In the genomic region with DNA sequence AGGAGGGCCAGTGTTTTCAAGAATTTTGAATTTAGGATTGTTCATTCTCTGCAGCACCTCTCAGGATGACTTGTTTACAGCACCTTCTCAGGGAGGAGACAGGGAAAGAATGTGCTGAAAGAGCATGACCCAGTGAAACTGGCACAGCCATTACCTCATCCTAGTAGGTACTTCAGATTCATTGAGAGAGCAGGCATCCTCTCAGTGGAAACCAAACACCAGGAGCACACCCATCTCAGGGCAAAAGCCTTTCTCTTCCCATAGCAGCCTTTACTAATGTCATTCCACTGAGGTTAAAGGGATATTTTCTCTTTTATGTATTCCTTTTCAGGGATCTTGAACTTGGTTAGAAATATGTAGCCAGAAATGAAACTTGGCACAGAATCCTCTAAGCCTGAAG, we compare ENCODE assay signal across 10 cellular contexts. TPM values are rescaled to one million over a fixed set of nuclear protein-coding genes. Genes with fewer than 3 reads are reported as not detected.
DNase-seq lines count a peak whose midpoint lies in the region; ATAC-seq and TF ChIP-seq lines count a peak whose summit lies in the region.
"Had no signal": no experiment of that assay in that cellular context is flagged by ENCODE, and none has a peak within 500 bp of the region (broad histone marks: within the 10 kb centered on the region; RNA-seq: fewer than 3 reads in every experiment).

No MANE protein-coding gene starts in this region.

- H3K27me3 ChIP-seq in H7 (ENCODE audit: control insufficient read depth, insufficient read depth, low read length) (peaks cover 20% of the 10 kb centered on the region), neural cell (ENCODE audit: insufficient read depth, low read depth, low read length) (no peaks in the 10 kb centered on the region), suprapubic skin (no peaks in the 10 kb centered on the region)
- peaks cover 15% of the 10 kb centered on the region for H3K27me3 ChIP-seq in CD4-positive, alpha-beta T cell (ENCODE audit: control insufficient read depth, insufficient read depth, low read length)

- TF ChIP-seq RAD21 in neural cell (conservative IDR thresholded peaks at IDR 0.05) = peak; percentile 37

- no peaks in the 10 kb centered on the region for H3K9me2 ChIP-seq in neural cell (ENCODE audit: insufficient read depth, low read length)

- CTCF ChIA-PET in CD4-positive, alpha-beta T cell (lab: Charles Lee) = no interaction called here

- TF ChIP-seq EP300 in neural cell (conservative IDR thresholded peaks at IDR 0.05; ENCODE audit: poor library complexity, severe bottlenecking) (no peak), suprapubic skin (IDR thresholded peaks at IDR 0.05) (no peak)

- H3K4me2 ChIP-seq in neural cell (ENCODE audit: low read length) = peak overlapping the region; percentile 95

- no peak overlapping the region for H2AFZ ChIP-seq in neural cell (ENCODE audit: low read depth, low read length)

- H3K27ac Mint-ChIP-seq in chondrocyte (ENCODE audit: unreplicated experiment) = peak overlapping the region; percentile 57
- H3K27ac Mint-ChIP-seq in CD4-positive, alpha-beta T cell = no peak overlapping the region

- no peak for TF ChIP-seq CTCF in chondrocyte (IDR thresholded peaks at IDR 0.05)
- TF ChIP-seq CTCF in neural cell (IDR thresholded peaks at IDR 0.05; ENCODE audit: poor library complexity, severe bottlenecking) = no peak
- TF ChIP-seq CTCF in suprapubic skin (IDR thresholded peaks at IDR 0.05) = no peak
- no peak for TF ChIP-seq CTCF in CD4-positive, alpha-beta T cell (IDR thresholded peaks at IDR 0.05)

- intact Hi-C loops in CD4-positive, alpha-beta T cell (cut with DNase I, micrococcal nuclease) = no loop called here

- H3F3A ChIP-seq in neural cell (ENCODE audit: insufficient read depth, low read length, poor library complexity, severe bottlenecking) = peaks cover 10% of the 10 kb centered on the region

- H3K79me2 ChIP-seq in neural cell (replicated peaks; ENCODE audit: insufficient read depth, low read length) = peaks cover 73% of the 10 kb centered on the region

- no peaks in the 10 kb centered on the region for H3K9me3 ChIP-seq in neural cell (ENCODE audit: low read length)
- H3K9me3 ChIP-seq in suprapubic skin = no peaks in the 10 kb centered on the region
- H3K9me3 ChIP-seq in CD4-positive, alpha-beta T cell (ENCODE audit: control insufficient read depth, low read length) = no peaks in the 10 kb centered on the region

- no peak for TF ChIP-seq POLR2A in suprapubic skin (IDR thresholded peaks at IDR 0.05)

- H3K4me3 ChIP-seq in H7 (ENCODE audit: insufficient read depth, low read depth, low read length) = no peak overlapping the region
- H3K4me3 ChIP-seq in neural cell (ENCODE audit: low read length) = peak overlapping the region; percentile 94
- H3K4me3 ChIP-seq in suprapubic skin = no peak overlapping the region
- H3K4me3 ChIP-seq: SK-N-MC had no signal

- peaks cover 22% of the 10 kb centered on the region for H4K20me1 ChIP-seq in neural cell (ENCODE audit: insufficient read depth)

- no peaks in the 10 kb centered on the region for H3K27me3 Mint-ChIP-seq in chondrocyte (ENCODE audit: low read depth)
- peaks cover 53% of the 10 kb centered on the region for H3K27me3 Mint-ChIP-seq in CD4-positive, alpha-beta T cell

- H3K36me3 ChIP-seq in H7 (replicated peaks; ENCODE audit: control insufficient read depth, insufficient read depth, low read length) (no peaks in the 10 kb centered on the region), neural cell (ENCODE audit: insufficient read depth, low read length) (no peaks in the 10 kb centered on the region), suprapubic skin (no peaks in the 10 kb centered on the region)

- peak overlapping the region; percentile 92 for H3K9ac ChIP-seq in neural cell (ENCODE audit: low read length)

- ATAC-seq in GM18520 (IDR thresholded peaks at IDR 0.05; ENCODE audit: unreplicated experiment) = no peak
- no peak for ATAC-seq in CD4-positive, alpha-beta T cell (ENCODE audit: poor library complexity)

- H3K4me1 Mint-ChIP-seq in chondrocyte (ENCODE audit: low read depth) = peaks cover 51% of the 10 kb centered on the region
- peaks cover 25% of the 10 kb centered on the region for H3K4me1 Mint-ChIP-seq in CD4-positive, alpha-beta T cell (ENCODE audit: low read depth)

- no peaks in the 10 kb centered on the region for H3K9me3 Mint-ChIP-seq in chondrocyte (ENCODE audit: low read depth)
- H3K9me3 Mint-ChIP-seq in CD4-positive, alpha-beta T cell = no peaks in the 10 kb centered on the region

- peak; percentile 30 for DNase-seq in H7
- peak; percentile 71 for DNase-seq in NCI-H446 treated with DMSO at 0.1 percent for 48 hours (lab: John Stamatoyannopoulos, UW)
- DNase-seq in chondrocyte (ENCODE audit: low spot score) = no peak
- no peak for DNase-seq in KBM-7
- no peak for DNase-seq in suprapubic skin (ENCODE audit: low spot score in 2 of 2)
- DNase-seq in CD4-positive, alpha-beta T cell = no peak
- DNase-seq: GF-D8 had no signal

- H3K27ac ChIP-seq in neural cell (ENCODE audit: low read length) (peak overlapping the region; percentile 93), suprapubic skin (no peak overlapping the region)
- H3K27ac ChIP-seq in CD4-positive, alpha-beta T cell (ENCODE audit: low read depth, low read length) = no peak overlapping the region
- H3K27ac ChIP-seq: SK-N-MC had no signal

- POLR2A ChIA-PET in CD4-positive, alpha-beta T cell (lab: Charles Lee) = no interaction called here

- no peak overlapping the region for H3K4me3 Mint-ChIP-seq in chondrocyte (ENCODE audit: unreplicated experiment)
- no peak overlapping the region for H3K4me3 Mint-ChIP-seq in CD4-positive, alpha-beta T cell

- in situ Hi-C loops in KBM-7 (cut with MboI; ENCODE audit: low pct_unique_long_range_greater_than_20kb, low sequenced_read_pairs) = no loop called here

- H3K4me1 ChIP-seq in suprapubic skin = peaks cover 28% of the 10 kb centered on the region

- no peaks in the 10 kb centered on the region for H3K36me3 Mint-ChIP-seq in chondrocyte (ENCODE audit: low read depth)
- no peaks in the 10 kb centered on the region for H3K36me3 Mint-ChIP-seq in CD4-positive, alpha-beta T cell (ENCODE audit: low read depth)

TF ChIP-seq in neural cell, 6 proteins besides CTCF, POLR2A, EP300 and RAD21:
- TF ChIP-seq SMC3 (conservative IDR thresholded peaks at IDR 0.05; ENCODE audit: poor library complexity) (no peak), EZH2 (IDR thresholded peaks at IDR 0.05; ENCODE audit: borderline replicate concordance, insufficient read depth, low read length, poor library complexity, severe bottlenecking) (no peak), POLR2AphosphoS5 (IDR thresholded peaks at IDR 0.05) (peak; percentile 88), MXI1 (conservative IDR thresholded peaks at IDR 0.05; ENCODE audit: poor library complexity, severe bottlenecking) (peak; percentile 41), TAF1 (IDR thresholded peaks at IDR 0.05; ENCODE audit: low read depth) (no peak)
- TF ChIP-seq, protein P1, sequence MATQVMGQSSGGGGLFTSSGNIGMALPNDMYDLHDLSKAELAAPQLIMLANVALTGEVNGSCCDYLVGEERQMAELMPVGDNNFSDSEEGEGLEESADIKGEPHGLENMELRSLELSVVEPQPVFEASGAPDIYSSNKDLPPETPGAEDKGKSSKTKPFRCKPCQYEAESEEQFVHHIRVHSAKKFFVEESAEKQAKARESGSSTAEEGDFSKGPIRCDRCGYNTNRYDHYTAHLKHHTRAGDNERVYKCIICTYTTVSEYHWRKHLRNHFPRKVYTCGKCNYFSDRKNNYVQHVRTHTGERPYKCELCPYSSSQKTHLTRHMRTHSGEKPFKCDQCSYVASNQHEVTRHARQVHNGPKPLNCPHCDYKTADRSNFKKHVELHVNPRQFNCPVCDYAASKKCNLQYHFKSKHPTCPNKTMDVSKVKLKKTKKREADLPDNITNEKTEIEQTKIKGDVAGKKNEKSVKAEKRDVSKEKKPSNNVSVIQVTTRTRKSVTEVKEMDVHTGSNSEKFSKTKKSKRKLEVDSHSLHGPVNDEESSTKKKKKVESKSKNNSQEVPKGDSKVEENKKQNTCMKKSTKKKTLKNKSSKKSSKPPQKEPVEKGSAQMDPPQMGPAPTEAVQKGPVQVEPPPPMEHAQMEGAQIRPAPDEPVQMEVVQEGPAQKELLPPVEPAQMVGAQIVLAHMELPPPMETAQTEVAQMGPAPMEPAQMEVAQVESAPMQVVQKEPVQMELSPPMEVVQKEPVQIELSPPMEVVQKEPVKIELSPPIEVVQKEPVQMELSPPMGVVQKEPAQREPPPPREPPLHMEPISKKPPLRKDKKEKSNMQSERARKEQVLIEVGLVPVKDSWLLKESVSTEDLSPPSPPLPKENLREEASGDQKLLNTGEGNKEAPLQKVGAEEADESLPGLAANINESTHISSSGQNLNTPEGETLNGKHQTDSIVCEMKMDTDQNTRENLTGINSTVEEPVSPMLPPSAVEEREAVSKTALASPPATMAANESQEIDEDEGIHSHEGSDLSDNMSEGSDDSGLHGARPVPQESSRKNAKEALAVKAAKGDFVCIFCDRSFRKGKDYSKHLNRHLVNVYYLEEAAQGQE (IDR thresholded peaks at IDR 0.05; ENCODE audit: borderline replicate concordance) = peak; percentile 82
TF ChIP-seq in neural cell: peak in this region for 3.

RNA-seq across cellular contexts. Expression of a gene that starts 2.6 kb away (rescaled TPM):
- 1.6 and 3.1 TPM in 2 replicates for total RNA-seq in H7 (2014; rRNA removed; shearing (Covaris generic))
- total RNA-seq in chondrocyte (12.2 to 16.3 TPM (median 13.9 TPM) in 3 replicates), suprapubic skin (10 to 100 TPM; 42.0 to 54.5 (median 47.1) TPM)
- 436 and 450 TPM in 2 replicates for polyA plus RNA-seq in neural cell
- polyA minus RNA-seq in neural cell = 1,231 and 1,493 TPM in 2 replicates
- total RNA-seq in CD4-positive, alpha-beta T cell = under 1 TPM; 0.16 to 0.20 TPM

Comparison
In these comparisons a context has a peak if more than half of its experiments do, and no peak if none do; other contexts are left out.
1. DNase-seq: peak in H7 (single experiment) and NCI-H446 treated with DMSO at 0.1 percent for 48 hours (single experiment); none in chondrocyte (single experiment), KBM-7 (single experiment), suprapubic skin (0 of 2) and CD4-positive, alpha-beta T cell (0 of 10).